ENCODE assay signal across 22 cellular contexts in the genomic region with DNA sequence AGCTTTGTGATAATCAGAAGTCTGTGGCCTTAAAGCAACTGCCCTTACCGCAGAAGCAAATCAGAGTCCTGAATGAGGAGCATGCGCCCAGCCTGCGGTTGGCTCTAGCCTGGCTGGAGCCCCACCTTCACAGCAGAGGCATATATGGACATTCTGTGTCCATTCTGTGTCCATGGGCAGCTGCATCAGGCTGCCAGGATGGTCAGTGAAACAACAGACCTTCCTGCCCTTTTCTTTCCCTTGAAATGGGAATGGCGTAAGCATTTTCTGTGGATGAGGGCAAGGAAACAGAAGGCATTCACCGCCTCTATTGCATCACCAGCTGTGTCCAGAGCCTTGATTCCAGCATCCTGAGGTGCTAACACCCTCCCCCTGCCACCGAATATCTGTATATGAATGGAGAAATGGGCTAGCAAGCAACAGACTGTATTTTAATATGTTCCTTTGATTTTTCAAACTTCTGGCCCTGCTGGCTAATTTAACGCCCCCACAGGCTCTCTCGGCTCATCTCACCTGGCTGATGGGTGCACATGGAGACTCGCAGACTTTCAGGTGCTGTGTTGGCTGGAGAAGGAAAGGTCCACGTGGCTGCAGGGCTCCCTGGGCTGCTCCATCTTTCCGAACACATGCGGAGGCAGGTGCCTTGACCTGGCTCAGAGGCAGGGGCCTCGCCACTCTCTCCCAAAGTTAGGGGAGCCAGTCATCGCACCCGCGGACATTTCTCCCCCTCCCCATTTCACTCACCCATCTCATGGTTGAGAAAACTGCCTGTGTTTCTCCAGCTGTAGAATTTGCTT.
A peak's percentile ranks its signal among the peaks of the same experiment; 100 is the strongest.
DNase-seq lines count a peak whose midpoint lies in the region; ATAC-seq and TF ChIP-seq lines count a peak whose summit lies in the region.
"Had no signal": no experiment of that assay in that cellular context is flagged by ENCODE, and none has a peak within 500 bp of the region (broad histone marks: within the 10 kb centered on the region; RNA-seq: fewer than 3 reads in every experiment).

No MANE protein-coding gene starts in this region.

- H3K4me1 ChIP-seq in right atrium auricular region (peaks cover 0 to 37% of the 10 kb centered on the region in 2 donors), right cardiac atrium (ENCODE audit: control insufficient read depth, insufficient read depth, low read length) (peaks cover 10% of the 10 kb centered on the region), sigmoid colon (peaks cover 0 to 14% (median 3%) of the 10 kb centered on the region in 4 donors)

- H3K27me3 Mint-ChIP-seq in osteocyte (ENCODE audit: unreplicated experiment): no peaks in the 10 kb centered on the region
- no peaks in the 10 kb centered on the region for H3K27me3 Mint-ChIP-seq in CD14-positive monocyte (ENCODE audit: low read depth in 3 of 3)
- H3K27me3 Mint-ChIP-seq: B cell had no signal

- 90% methylated on average over 16 of the region's 16 CpGs for WGBS in right cardiac atrium
- WGBS in sigmoid colon, 2 donors: 94 to 95% methylated on average over 16 of the region's 16 CpGs

- no peak for ATAC-seq in right cardiac atrium
- ATAC-seq: Right ventricle myocardium inferior had no signal

- intact Hi-C loops in right cardiac atrium (cut with DNase I): loop anchor here in 1 of 4 donors (10.0 kb wide), 1 partner anchor 79 kb away; no protein-coding TSS in a partner anchor
- intact Hi-C loops in sigmoid colon (cut with DNase I): no loop called here
- intact Hi-C loops in CD14-positive monocyte (cut with micrococcal nuclease): no loop called here

- H3K36me3 ChIP-seq in right atrium auricular region: no peaks in the 10 kb centered on the region
- peaks cover 0 to 3% (median 0%) of the 10 kb centered on the region in 4 donors for H3K36me3 ChIP-seq in sigmoid colon
- H3K36me3 ChIP-seq: SJSA1 had no signal

- H3K4me3 Mint-ChIP-seq in osteocyte (ENCODE audit: unreplicated experiment) (no peak overlapping the region), CD14-positive monocyte (no peak overlapping the region)
- H3K4me3 Mint-ChIP-seq: B cell had no signal

- no peak for TF ChIP-seq CTCF in right atrium auricular region (IDR thresholded peaks at IDR 0.05)
- no peak for TF ChIP-seq CTCF in fibroblast of villous mesenchyme (IDR thresholded peaks at IDR 0.05; ENCODE audit: insufficient read depth, low read depth, low read length)
- no peak for TF ChIP-seq CTCF in osteocyte (IDR thresholded peaks at IDR 0.05)
- no peak for TF ChIP-seq CTCF in sigmoid colon (IDR thresholded peaks at IDR 0.05)
- no peak for TF ChIP-seq CTCF in CD14-positive monocyte (IDR thresholded peaks at IDR 0.05)

- peaks cover 4% of the 10 kb centered on the region for H3K9me3 Mint-ChIP-seq in osteocyte (ENCODE audit: unreplicated experiment)
- H3K9me3 Mint-ChIP-seq in CD14-positive monocyte: no peaks in the 10 kb centered on the region

- H3K27me3 ChIP-seq in right atrium auricular region (no peaks in the 10 kb centered on the region), right cardiac atrium (ENCODE audit: control insufficient read depth, insufficient read depth) (no peaks in the 10 kb centered on the region), sigmoid colon (no peaks in the 10 kb centered on the region)
- H3K27me3 ChIP-seq: SJSA1 had no signal

- H3K9me3 ChIP-seq in right atrium auricular region (no peaks in the 10 kb centered on the region), right cardiac atrium (ENCODE audit: control insufficient read depth, low read length) (no peaks in the 10 kb centered on the region), sigmoid colon (no peaks in the 10 kb centered on the region)
- H3K9me3 ChIP-seq: SJSA1 had no signal

- H3K36me3 Mint-ChIP-seq in osteocyte (ENCODE audit: unreplicated experiment): no peaks in the 10 kb centered on the region
- H3K36me3 Mint-ChIP-seq in CD14-positive monocyte: peaks cover 27 to 29% of the 10 kb centered on the region in 2 donors

- H3K4me3 ChIP-seq in right atrium auricular region (no peak overlapping the region), right cardiac atrium (ENCODE audit: low read length) (no peak overlapping the region), fibroblast of villous mesenchyme (ENCODE audit: low read depth, low read length) (no peak overlapping the region), sigmoid colon (no peak overlapping the region)
- H3K4me3 ChIP-seq: GM23248, PC-9, SJSA1 had no signal

- H3K27ac ChIP-seq in right atrium auricular region (no peak overlapping the region), right cardiac atrium (ENCODE audit: low read length) (no peak overlapping the region), sigmoid colon (no peak overlapping the region)
- H3K27ac ChIP-seq: 22Rv1, GM23248, PC-9, SJSA1 had no signal

- H3K27ac Mint-ChIP-seq in osteocyte (ENCODE audit: unreplicated experiment) (no peak overlapping the region), CD14-positive monocyte (peak overlapping the region in 1 of 7 donors; percentile 24)
- H3K27ac Mint-ChIP-seq: B cell had no signal

- no peak for TF ChIP-seq EP300 in sigmoid colon (IDR thresholded peaks at IDR 0.05)

- no peak for TF ChIP-seq POLR2A in sigmoid colon (IDR thresholded peaks at IDR 0.05)

- peak; percentile 54 for DNase-seq in right atrium auricular region (ENCODE audit: low spot score)
- DNase-seq in right cardiac atrium: no peak
- peak; percentile 57 for DNase-seq in fibroblast of villous mesenchyme (ENCODE audit: low read depth)
- DNase-seq in osteocyte (ENCODE audit: extremely low spot score, unreplicated experiment): peak; percentile 56
- no peak for DNase-seq in NCI-H1436 treated with DMSO at 0.1 percent for 48 hours (lab: John Stamatoyannopoulos, UW)
- DNase-seq in sigmoid colon: no peak
- DNase-seq in NK-92 (lab: John Stamatoyannopoulos, UW; ENCODE audit: unreplicated experiment): no peak
- DNase-seq in CD14-positive monocyte (ENCODE audit: low spot score): no peak
- DNase-seq: DMS153, DND-41, GM23248, HCEC 1CT, NCI-H1048, NCI-H1436, NCI-H187 treated with DMSO at 0.1 percent for 48 hours, NCI-H524, NCI-H774, PC-9 had no signal

- H3K4me1 Mint-ChIP-seq in osteocyte (ENCODE audit: unreplicated experiment): peaks cover 37% of the 10 kb centered on the region
- H3K4me1 Mint-ChIP-seq in CD14-positive monocyte: no peaks in the 10 kb centered on the region

Comparison
In these comparisons a context has a peak if more than half of its experiments do, and no peak if none do; other contexts are left out.
1. DNase-seq: peak in right atrium auricular region (single experiment), fibroblast of villous mesenchyme (single experiment) and osteocyte (single experiment); none in right cardiac atrium (0 of 3), NCI-H1436 treated with DMSO at 0.1 percent for 48 hours (single experiment), sigmoid colon (single experiment), NK-92 (single experiment) and CD14-positive monocyte (single experiment).